Comparison of ENCODE assay signal across 11 cellular contexts in genomic region chr6:35471836-35472345, GRCh38. TPM values are rescaled to one million over a fixed set of nuclear protein-coding genes. Genes with fewer than 3 reads are reported as not detected.
DNase-seq lines count a peak whose midpoint lies in the region; TF ChIP-seq lines count a peak whose summit lies in the region.
"Had no signal": no experiment of that assay in that cellular context is flagged by ENCODE, and none has a peak within 500 bp of the region (broad histone marks: within the 10 kb centered on the region; RNA-seq: fewer than 3 reads in every experiment).

No MANE protein-coding gene starts in this region.

- peak overlapping the region; percentile 77 for H3K4me3 ChIP-seq in NB4 (ENCODE audit: low read depth, low read length)
- H3K4me3 ChIP-seq in effector memory CD4-positive, alpha-beta T cell (ENCODE audit: insufficient read depth, low read depth, low read length, poor library complexity, severe bottlenecking) = no peak overlapping the region
- H3K4me3 ChIP-seq in skeletal muscle satellite cell (ENCODE audit: low read length) = peak overlapping the region; percentile 95

- H3K4me2 ChIP-seq in skeletal muscle satellite cell (ENCODE audit: low read length) = peak overlapping the region; percentile 21

- no peak for TF ChIP-seq POLR2A in NB4 (IDR thresholded peaks at IDR 0.05; ENCODE audit: extremely low read depth, insufficient read length)

- no peak for TF ChIP-seq CTCF in NB4 (IDR thresholded peaks at IDR 0.05; ENCODE audit: low read depth, low read length)

- peaks cover 28% of the 10 kb centered on the region for H3K36me3 ChIP-seq in effector memory CD4-positive, alpha-beta T cell (ENCODE audit: control insufficient read depth, insufficient read depth, low read length)
- peaks cover 73% of the 10 kb centered on the region for H3K36me3 ChIP-seq in skeletal muscle satellite cell (ENCODE audit: insufficient read depth, low read length)

- H3K9me3 ChIP-seq in effector memory CD4-positive, alpha-beta T cell (ENCODE audit: control insufficient read depth, low read length) = no peaks in the 10 kb centered on the region
- H3K9me3 ChIP-seq in skeletal muscle satellite cell (replicated peaks; ENCODE audit: low read length) = no peaks in the 10 kb centered on the region

- peak overlapping the region; percentile 14 for H3K27ac ChIP-seq in effector memory CD4-positive, alpha-beta T cell (ENCODE audit: insufficient read depth, low read length, poor library complexity, severe bottlenecking)

- H3K4me1 ChIP-seq in effector memory CD4-positive, alpha-beta T cell (ENCODE audit: control insufficient read depth, insufficient read depth, low read length, poor library complexity, severe bottlenecking) = peaks cover 19% of the 10 kb centered on the region
- H3K4me1 ChIP-seq in skeletal muscle satellite cell (ENCODE audit: control insufficient read depth, insufficient read depth, low read length) = peaks cover 31% of the 10 kb centered on the region

- DNase-seq in DMS 273 (lab: John Stamatoyannopoulos, UW; ENCODE audit: unreplicated experiment) (peak; percentile 61), DMS 273 treated with DMSO at 0.1 percent for 48 hours (lab: John Stamatoyannopoulos, UW) (no peak), NB4 (ENCODE audit: low read depth) (peak; percentile 54), NCI-H2081 treated with DMSO at 0.1 percent for 48 hours (lab: John Stamatoyannopoulos, UW) (no peak), NCI-H1694 (lab: John Stamatoyannopoulos, UW) (no peak), anterior cingulate cortex (lab: John Stamatoyannopoulos, UW) (no peak)
- no peak for DNase-seq in effector memory CD4-positive, alpha-beta T cell
- DNase-seq: 8988T had no signal

- peak overlapping the region; percentile 3 for H3K9ac ChIP-seq in skeletal muscle satellite cell (ENCODE audit: low read depth, low read length)

- H3K27me3 ChIP-seq in effector memory CD4-positive, alpha-beta T cell (replicated peaks; ENCODE audit: control insufficient read depth, insufficient read depth, low read length, poor library complexity, severe bottlenecking) = no peaks in the 10 kb centered on the region
- H3K27me3 ChIP-seq in skeletal muscle satellite cell (ENCODE audit: control insufficient read depth, insufficient read depth, low read length) = no peaks in the 10 kb centered on the region

RNA-seq across cellular contexts. Expression of gene RPL10A, which starts 3.7 kb away (rescaled TPM):
- total RNA-seq in skeletal muscle satellite cell (2012; rRNA removed) = 1,553 and 2,067 TPM in 2 replicates

RNA-seq across cellular contexts. Expression of gene FANCE, which starts 19.8 kb away (rescaled TPM):
- 6.3 TPM in 2 replicates for total RNA-seq in skeletal muscle satellite cell (2012; rRNA removed)

RNA-seq across cellular contexts. Expression of gene TEAD3, which starts 25.0 kb away (rescaled TPM):
- total RNA-seq in skeletal muscle satellite cell (2012; rRNA removed) = 6.8 and 8.1 TPM in 2 replicates

RNA-seq across cellular contexts. Expression of gene TULP1, which starts 40.8 kb away (rescaled TPM):
- total RNA-seq in skeletal muscle satellite cell (2012; rRNA removed) = not detected in 2 replicates
- total RNA-seq: glomerular endothelial cell, NCI-H460 had no signal

Comparison
In these comparisons a context has a peak if more than half of its experiments do, and no peak if none do; other contexts are left out.
1. DNase-seq: peak in DMS 273 (single experiment) and NB4 (single experiment); none in DMS 273 treated with DMSO at 0.1 percent for 48 hours (single experiment), effector memory CD4-positive, alpha-beta T cell (0 of 3), NCI-H2081 treated with DMSO at 0.1 percent for 48 hours (single experiment), NCI-H1694 (single experiment) and anterior cingulate cortex (0 of 58).